In the genomic region with DNA sequence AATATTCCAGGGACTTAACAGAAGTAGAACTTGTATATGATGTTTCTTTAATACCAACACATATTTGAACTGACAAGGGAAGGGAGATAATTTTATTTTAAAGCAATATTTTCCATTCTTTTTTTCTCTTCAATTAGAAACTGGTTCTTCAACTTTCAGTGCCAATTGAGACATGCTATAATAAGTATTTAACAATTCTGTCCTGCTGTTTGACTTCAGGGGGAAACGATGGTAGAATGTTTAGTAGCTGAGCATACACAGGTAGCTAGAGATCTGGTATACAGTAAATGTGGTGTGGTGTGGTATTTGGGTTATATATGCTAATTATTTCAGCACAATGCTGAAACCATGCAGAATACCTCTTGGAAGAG, we compare ENCODE assay signal across 12 cellular contexts.
DNase-seq lines count a peak whose midpoint lies in the region; ATAC-seq and TF ChIP-seq lines count a peak whose summit lies in the region.
"Had no signal": no experiment of that assay in that cellular context is flagged by ENCODE, and none has a peak within 500 bp of the region (broad histone marks: within the 10 kb centered on the region; RNA-seq: fewer than 3 reads in every experiment).

No MANE protein-coding gene starts in this region.

- peaks cover 3% of the 10 kb centered on the region for H3K9me3 Mint-ChIP-seq in glutamatergic neuron (ENCODE audit: unreplicated experiment)
- H3K9me3 Mint-ChIP-seq: natural killer cell treated with Interleukin-12 subunit alpha and Interleukin-12 subunit beta and Interleukin-15 and Interleukin-18, amount 100 ng/mL, for 72 hours had no signal

- POLR2A ChIA-PET in PC-9 (lab: Charles Lee; ENCODE audit: unreplicated experiment) = no interaction called here

- peaks cover 5% of the 10 kb centered on the region for H3K27me3 Mint-ChIP-seq in glutamatergic neuron (ENCODE audit: unreplicated experiment)
- H3K27me3 Mint-ChIP-seq: activated CD8-positive, alpha-beta memory T cell treated with anti-CD3 and anti-CD28 coated beads, Interleukin-2, amount 10 ng/mL, durations not matched to agents 7 days and 5 days; natural killer cell treated with Interleukin-12 subunit alpha and Interleukin-12 subunit beta and Interleukin-15 and Interleukin-18, amount 100 ng/mL, for 72 hours had no signal

- 44 to 55% methylated on average over 1 of the region's 1 CpG for WGBS in heart right ventricle, 2 donors
- WGBS in right lobe of liver (ENCODE audit: insufficient coverage, low coverage, low lambda C conversion rate, missing lambda C conversion rate) = 53% methylated on average over 1 of the region's 1 CpG

- H2AFZ ChIP-seq in PC-9 (no peak overlapping the region), MM.1S (ENCODE audit: low read length) (no peak overlapping the region)

- H3F3A ChIP-seq in PC-9 (ENCODE audit: insufficient read depth, low read depth) (peaks cover 16% of the 10 kb centered on the region; the same call in 1 of the 2 replicates), MM.1S (ENCODE audit: insufficient read depth, low read length) (no peaks in the 10 kb centered on the region)

- BruUV-seq in PC-9 (replicated peaks; lab: Mats Ljungman, UMichigan) = no TSS peak

- H3K27ac ChIP-seq in heart right ventricle (peak overlapping the region in 8 of 10 donors; percentile 2 to 61 (median 46)), PC-9 (0 out of 2 replicates have a peak overlapping the region, but pooled peaks have one; percentile 33), right lobe of liver (peak overlapping the region; percentile 9 to 73 (median 68)), upper lobe of right lung (peak overlapping the region; percentile 32), MM.1S (ENCODE audit: low read length) (no peak overlapping the region)
- H3K27ac ChIP-seq: uterus had no signal

- H3K4me2 ChIP-seq in PC-9 (peak overlapping the region; percentile 68), MM.1S (ENCODE audit: low read depth, low read length) (no peak overlapping the region)

- CTCF ChIA-PET in PC-9 (lab: Charles Lee) = interaction anchor here (0.6 kb wide), 1 partner anchor 9 kb away, joined by 3 read pairs; no protein-coding TSS in a partner anchor

- H3K27ac Mint-ChIP-seq in glutamatergic neuron (ENCODE audit: unreplicated experiment) = no peak overlapping the region
- H3K27ac Mint-ChIP-seq: activated CD8-positive, alpha-beta memory T cell treated with anti-CD3 and anti-CD28 coated beads, Interleukin-2, amount 10 ng/mL, durations not matched to agents 7 days and 5 days had no signal

- intact Hi-C loops in heart right ventricle (cut with DNase I) (loop anchor here in 2 of 10 donors (5.0 to 10.0 kb wide), 2 partner anchors 49 to 152 kb away; no protein-coding TSS in a partner anchor), cardiac septum (cut with DNase I) (no loop called here), PC-9 (cut with micrococcal nuclease; ENCODE audit: unreplicated experiment) (no loop called here), right lobe of liver (cut with DNase I) (no loop called here), upper lobe of right lung (cut with DNase I) (no loop called here)

- TF ChIP-seq CTCF in heart right ventricle (IDR thresholded peaks at IDR 0.05) (no peak), PC-9 (conservative IDR thresholded peaks at IDR 0.05) (no peak), right lobe of liver (IDR thresholded peaks at IDR 0.05) (no peak), upper lobe of right lung (IDR thresholded peaks at IDR 0.05) (no peak), MM.1S (IDR thresholded peaks at IDR 0.05; ENCODE audit: low read length) (no peak), glutamatergic neuron (IDR thresholded peaks at IDR 0.05; ENCODE audit: partially characterized antibody, unreplicated experiment) (no peak)

- H4K20me1 ChIP-seq in PC-9 (ENCODE audit: insufficient read depth) = peaks cover 8% of the 10 kb centered on the region; the same call in 1 of the 2 replicates
- no peaks in the 10 kb centered on the region for H4K20me1 ChIP-seq in MM.1S (ENCODE audit: insufficient read depth, low read length)

- no peak for DNase-seq in heart right ventricle
- DNase-seq in cardiac septum (ENCODE audit: low spot score) = no peak
- DNase-seq in PC-9 = peak in 1 of 2 experiments; percentile 55
- no peak for DNase-seq in right lobe of liver
- DNase-seq in upper lobe of right lung = no peak
- DNase-seq in MM.1S = no peak
- DNase-seq in glutamatergic neuron = no peak
- DNase-seq: activated CD8-positive, alpha-beta memory T cell treated with anti-CD3 and anti-CD28 coated beads, Interleukin-2, amount 10 ng/mL, durations not matched to agents 7 days and 5 days; dermis blood vessel endothelial cell; uterus had no signal

- no peak overlapping the region for H3K4me3 ChIP-seq in heart right ventricle
- H3K4me3 ChIP-seq in PC-9 = peak overlapping the region; percentile 19; the same call in 1 of the 2 replicates
- H3K4me3 ChIP-seq in right lobe of liver = no peak overlapping the region
- no peak overlapping the region for H3K4me3 ChIP-seq in upper lobe of right lung
- no peak overlapping the region for H3K4me3 ChIP-seq in MM.1S (ENCODE audit: low read length)
- H3K4me3 ChIP-seq: uterus had no signal

- H3K4me1 Mint-ChIP-seq in glutamatergic neuron (ENCODE audit: low read depth, unreplicated experiment) = peaks cover 21% of the 10 kb centered on the region

- H3K36me3 Mint-ChIP-seq in glutamatergic neuron (ENCODE audit: unreplicated experiment) = no peaks in the 10 kb centered on the region

- H3K9me3 ChIP-seq in heart right ventricle (no peaks in the 10 kb centered on the region), PC-9 (ENCODE audit: insufficient read depth, low read depth) (no peaks in the 10 kb centered on the region; the same call in 1 of the 2 replicates), right lobe of liver (no peaks in the 10 kb centered on the region), upper lobe of right lung (no peaks in the 10 kb centered on the region), MM.1S (replicated peaks; ENCODE audit: insufficient read depth, low read length) (no peaks in the 10 kb centered on the region)
- H3K9me3 ChIP-seq: uterus had no signal

- H3K9me2 ChIP-seq in PC-9 (ENCODE audit: insufficient read depth) (no peaks in the 10 kb centered on the region), MM.1S (replicated peaks; ENCODE audit: insufficient read depth, low read length) (no peaks in the 10 kb centered on the region)

- H3K4me1 ChIP-seq in heart right ventricle (peaks cover 0 to 71% (median 44%) of the 10 kb centered on the region in 9 donors), PC-9 (replicated peaks; ENCODE audit: insufficient read depth) (peaks cover 23% of the 10 kb centered on the region), right lobe of liver (peaks cover 0 to 26% (median 12%) of the 10 kb centered on the region in 4 donors), upper lobe of right lung (peaks cover 15% of the 10 kb centered on the region), MM.1S (ENCODE audit: low read length) (no peaks in the 10 kb centered on the region)
- H3K4me1 ChIP-seq: uterus had no signal

- H3K27me3 ChIP-seq in heart right ventricle (no peaks in the 10 kb centered on the region), PC-9 (ENCODE audit: insufficient read depth, low read depth) (no peaks in the 10 kb centered on the region), right lobe of liver (no peaks in the 10 kb centered on the region), upper lobe of right lung (no peaks in the 10 kb centered on the region), MM.1S (replicated peaks; ENCODE audit: insufficient read depth, low read length) (no peaks in the 10 kb centered on the region)
- H3K27me3 ChIP-seq: uterus had no signal

- H3K36me3 ChIP-seq in heart right ventricle (peaks cover 0 to 10% (median 0%) of the 10 kb centered on the region in 9 donors), PC-9 (ENCODE audit: low read depth) (no peaks in the 10 kb centered on the region), right lobe of liver (no peaks in the 10 kb centered on the region), upper lobe of right lung (no peaks in the 10 kb centered on the region), MM.1S (replicated peaks; ENCODE audit: insufficient read depth, low read length) (no peaks in the 10 kb centered on the region)
- H3K36me3 ChIP-seq: uterus had no signal

- no peak overlapping the region for H3K4me3 Mint-ChIP-seq in glutamatergic neuron (ENCODE audit: unreplicated experiment)
- H3K4me3 Mint-ChIP-seq: activated CD8-positive, alpha-beta memory T cell treated with anti-CD3 and anti-CD28 coated beads, Interleukin-2, amount 10 ng/mL, durations not matched to agents 7 days and 5 days; natural killer cell treated with Interleukin-12 subunit alpha and Interleukin-12 subunit beta and Interleukin-15 and Interleukin-18, amount 100 ng/mL, for 72 hours had no signal

- no peak for TF ChIP-seq POLR2A in right lobe of liver (IDR thresholded peaks at IDR 0.05)

- no peak overlapping the region for H3K9ac ChIP-seq in MM.1S (ENCODE audit: low read length)

- ATAC-seq in heart right ventricle (no peak), right lobe of liver (no peak), upper lobe of right lung (no peak), HG03025 (IDR thresholded peaks at IDR 0.05; ENCODE audit: low FRiP score, unreplicated experiment) (no peak)
- ATAC-seq: activated CD8-positive, alpha-beta memory T cell treated with anti-CD3 and anti-CD28 coated beads, Interleukin-2, amount 10 ng/mL, durations not matched to agents 7 days and 5 days; natural killer cell treated with Interleukin-12 subunit alpha and Interleukin-12 subunit beta and Interleukin-15 and Interleukin-18, amount 100 ng/mL, for 72 hours had no signal

- H3K79me2 ChIP-seq in PC-9 (ENCODE audit: low read depth) = peaks cover 31% of the 10 kb centered on the region
- H3K79me2 ChIP-seq in MM.1S (ENCODE audit: low read length) = peaks cover 66% of the 10 kb centered on the region
